12 cellular contexts compared by ENCODE assay signal in the genomic region with DNA sequence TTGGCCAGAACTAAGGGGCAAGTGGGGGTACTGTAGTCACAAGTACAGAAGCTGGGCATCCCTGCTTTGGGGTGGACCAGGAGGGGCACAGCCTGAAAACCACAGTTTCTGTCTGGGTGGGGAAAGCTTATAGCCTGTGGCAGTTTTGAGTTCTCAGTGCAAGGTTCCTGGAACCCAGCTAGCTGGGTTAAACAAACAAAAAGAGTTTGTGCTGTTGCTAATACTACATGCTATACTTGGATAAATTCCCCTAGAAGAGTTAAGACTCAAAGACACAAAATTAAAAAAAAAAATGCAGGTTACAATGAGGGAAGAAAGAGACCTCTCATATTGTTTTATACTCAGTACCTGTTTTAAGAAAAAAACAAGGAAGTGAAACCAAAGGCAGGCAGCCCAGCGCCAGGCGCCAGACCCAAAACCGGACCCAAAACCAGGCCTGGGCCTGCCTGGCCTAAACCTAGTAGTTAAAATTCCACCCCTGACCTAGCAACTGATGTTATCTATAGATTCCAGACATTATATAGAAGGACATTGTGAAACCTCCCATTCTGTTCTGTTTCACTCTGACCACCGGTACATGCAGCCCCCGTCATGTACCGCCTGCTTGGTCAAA. TPM values are rescaled to one million over a fixed set of nuclear protein-coding genes. Genes with fewer than 3 reads are reported as not detected.
DNase-seq lines count a peak whose midpoint lies in the region; ATAC-seq and TF ChIP-seq lines count a peak whose summit lies in the region.
"Had no signal": no experiment of that assay in that cellular context is flagged by ENCODE, and none has a peak within 500 bp of the region (broad histone marks: within the 10 kb centered on the region; RNA-seq: fewer than 3 reads in every experiment).

No MANE protein-coding gene starts in this region.

- DNase-seq in DND-41 (peak; percentile 44), MV-4-11 (lab: John Stamatoyannopoulos, UW) (peak; percentile 60), posterior vena cava (ENCODE audit: low spot score) (no peak), NCI-H2081 treated with DMSO at 0.1 percent for 48 hours (lab: John Stamatoyannopoulos, UW) (no peak), brain microvascular endothelial cell (no peak), left ventricle myocardium superior (no peak)
- DNase-seq: activated T-cell treated with anti-CD3 and anti-CD28 coated beads, Interleukin-2, amount 50 U/mL, for 72 hours; endodermal cell; NCI-H1417 treated with DMSO at 0.1 percent for 48 hours had no signal

- no peaks in the 10 kb centered on the region for H3K27me3 ChIP-seq in DND-41 (ENCODE audit: insufficient read depth, low read length, poor library complexity)
- H3K27me3 ChIP-seq in brain microvascular endothelial cell (replicated peaks): no peaks in the 10 kb centered on the region

- H3K36me3 ChIP-seq in DND-41 (ENCODE audit: insufficient read depth, low read length) (no peaks in the 10 kb centered on the region), brain microvascular endothelial cell (replicated peaks) (no peaks in the 10 kb centered on the region)

- H2AFZ ChIP-seq in DND-41 (ENCODE audit: low read depth, low read length): no peak overlapping the region

- peak overlapping the region; percentile 4; the same call in 1 of the 2 replicates for H3K27ac ChIP-seq in DND-41 (ENCODE audit: low read length)
- no peak overlapping the region for H3K27ac ChIP-seq in brain microvascular endothelial cell
- H3K27ac ChIP-seq: SK-N-MC had no signal

- H3K79me2 ChIP-seq in DND-41 (ENCODE audit: insufficient read depth, low read length): no peaks in the 10 kb centered on the region

- peak; percentile 60 for ATAC-seq in DND-41 (ENCODE audit: insufficient read depth, low read depth)
- ATAC-seq in GM19324 (IDR thresholded peaks at IDR 0.05; ENCODE audit: low FRiP score, unreplicated experiment): peak; percentile 89
- ATAC-seq in HG02885 (IDR thresholded peaks at IDR 0.05; ENCODE audit: poor library complexity, unreplicated experiment): peak; percentile 89
- no peak for ATAC-seq in left ventricle myocardium superior

- intact Hi-C loops in posterior vena cava (cut with DNase I) (no loop called here), left ventricle myocardium superior (cut with micrococcal nuclease) (no loop called here)

- H3K4me3 ChIP-seq in DND-41 (ENCODE audit: low read depth in 1 of 2, low read length in 2 of 2) (no peak overlapping the region), brain microvascular endothelial cell (ENCODE audit: low read depth, low read length) (no peak overlapping the region)
- H3K4me3 ChIP-seq: SK-N-MC had no signal

- H4K20me1 ChIP-seq in DND-41 (ENCODE audit: insufficient read depth, low read length): no peaks in the 10 kb centered on the region

- H3K9me3 ChIP-seq in DND-41 (ENCODE audit: insufficient read depth, low read length, severe bottlenecking): peaks cover 2% of the 10 kb centered on the region

- in situ Hi-C loops in brain microvascular endothelial cell (cut with HindIII; ENCODE audit: low pct_ligation_motif_present, low sequenced_read_pairs): no loop called here

- TF ChIP-seq CTCF in DND-41 (IDR thresholded peaks at IDR 0.05; ENCODE audit: borderline replicate concordance, extremely low read depth, low read length, poor library complexity, severe bottlenecking) (no peak), brain microvascular endothelial cell (IDR thresholded peaks at IDR 0.05; ENCODE audit: low read depth, low read length, missing control alignments) (no peak)

- no peak overlapping the region for H3K9ac ChIP-seq in DND-41 (ENCODE audit: low read depth, low read length)

- H3K4me2 ChIP-seq in DND-41 (ENCODE audit: insufficient read depth, low read length): no peak overlapping the region

- peaks cover 15% of the 10 kb centered on the region for H3K4me1 ChIP-seq in DND-41 (ENCODE audit: insufficient read depth, low read length)

RNA-seq across cellular contexts. Expression of a gene that starts 50.8 kb away (rescaled TPM):
- total RNA-seq in posterior vena cava (10 to 100 TPM in 1 of 2 donors, 1 to 10 TPM in 1; 8.4 to 10.3 TPM), left ventricle myocardium superior (7.1 TPM)

Comparison
In these comparisons a context has a peak if more than half of its experiments do, and no peak if none do; other contexts are left out.
1. DNase-seq: peak in DND-41 (single experiment) and MV-4-11 (single experiment); none in posterior vena cava (single experiment), NCI-H2081 treated with DMSO at 0.1 percent for 48 hours (single experiment), brain microvascular endothelial cell (single experiment) and left ventricle myocardium superior (single experiment).